ENCODE assay signal across 14 cellular contexts in the genomic region with DNA sequence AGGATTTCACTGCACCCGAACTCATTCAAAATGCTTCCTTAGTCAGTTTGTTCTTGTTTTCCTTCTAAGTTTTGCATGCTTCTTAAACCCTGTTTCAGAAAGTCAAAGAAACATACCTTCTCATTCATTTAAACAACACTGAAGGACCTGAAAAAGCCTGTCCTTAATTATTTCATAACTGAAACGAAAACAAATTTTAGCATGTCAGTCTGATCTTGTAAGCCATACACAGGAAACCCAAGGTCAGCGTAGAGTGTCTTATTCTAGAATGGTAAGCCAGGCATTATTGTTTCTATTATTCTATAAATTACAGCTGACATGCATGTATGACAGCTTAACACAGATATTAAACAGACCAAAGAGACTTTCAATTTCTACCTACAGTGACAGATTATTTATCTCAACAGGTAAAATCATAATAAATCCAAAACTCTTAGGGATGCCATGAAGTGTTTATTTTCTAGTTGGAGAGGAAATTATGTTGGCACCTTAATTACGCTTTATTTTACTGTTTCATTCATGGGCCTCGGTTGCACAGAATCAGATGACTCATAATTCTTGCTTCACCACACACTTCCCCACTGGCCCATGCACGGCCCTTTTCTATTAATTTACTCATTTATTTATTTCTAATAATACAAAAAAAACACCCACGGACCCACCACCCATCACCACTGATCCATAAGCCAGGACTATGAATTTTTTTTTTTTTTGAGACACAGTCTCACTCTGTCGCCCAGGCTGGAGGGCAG. TPM values are rescaled to one million over a fixed set of nuclear protein-coding genes. Genes with fewer than 3 reads are reported as not detected.
A peak's percentile ranks its signal among the peaks of the same experiment; 100 is the strongest.
DNase-seq lines count a peak whose midpoint lies in the region; ATAC-seq and TF ChIP-seq lines count a peak whose summit lies in the region.
"Had no signal": no experiment of that assay in that cellular context is flagged by ENCODE, and none has a peak within 500 bp of the region (broad histone marks: within the 10 kb centered on the region; RNA-seq: fewer than 3 reads in every experiment).

No MANE protein-coding gene starts in this region.

- H3K27me3 ChIP-seq in GM06990 (replicated peaks; ENCODE audit: control insufficient read depth, insufficient read depth, low read length), result no peaks in the 10 kb centered on the region
- H3K27me3 ChIP-seq in Loucy (ENCODE audit: insufficient read depth, low read length, poor library complexity, severe bottlenecking), result no peaks in the 10 kb centered on the region

- no peaks in the 10 kb centered on the region for H3K36me3 Mint-ChIP-seq in T-cell
- H3K36me3 Mint-ChIP-seq: activated naive CD4-positive, alpha-beta T cell treated with anti-CD3 and anti-CD28 coated beads, Interleukin-2, amount 50 U/mL, for 24 hours had no signal

- no peaks in the 10 kb centered on the region for H3K79me2 ChIP-seq in Loucy (ENCODE audit: insufficient read depth, low read length)

- H3K9ac ChIP-seq in Loucy (ENCODE audit: low read depth, low read length, poor library complexity, severe bottlenecking), result no peak overlapping the region

- CTCF ChIA-PET in T-cell (lab: Charles Lee), result interaction anchor here in 1 of 2 donors (0.9 kb wide), 1 partner anchor 9 kb away, joined by 3 read pairs; no protein-coding TSS in a partner anchor

- H3K4me1 ChIP-seq in Loucy (ENCODE audit: insufficient read depth, low read length, poor library complexity, severe bottlenecking), result peaks cover 32% of the 10 kb centered on the region
- H3K4me1 ChIP-seq: SJSA1 had no signal

- H3K4me3 Mint-ChIP-seq in T-cell, result no peak overlapping the region

- no peak for TF ChIP-seq CTCF in GM06990 (IDR thresholded peaks at IDR 0.05; ENCODE audit: insufficient read depth, low read length, poor library complexity, severe bottlenecking)
- TF ChIP-seq CTCF in Loucy (conservative IDR thresholded peaks at IDR 0.05; ENCODE audit: low read length), result no peak

- no peaks in the 10 kb centered on the region for H4K20me1 ChIP-seq in Loucy (ENCODE audit: insufficient read depth, low read length, poor library complexity, severe bottlenecking)

- no peaks in the 10 kb centered on the region for H3K36me3 ChIP-seq in GM06990 (ENCODE audit: control insufficient read depth, insufficient read depth, low read length)
- no peaks in the 10 kb centered on the region for H3K36me3 ChIP-seq in Loucy (ENCODE audit: insufficient read depth, low read length)
- H3K36me3 ChIP-seq: SJSA1 had no signal

- H3K4me1 Mint-ChIP-seq in T-cell, result peaks cover 31 to 49% (median 38%) of the 10 kb centered on the region in 3 donors

- peak overlapping the region; percentile 31 for H3K4me2 ChIP-seq in Loucy (ENCODE audit: low read depth, low read length, poor library complexity, severe bottlenecking)

- H3K27ac Mint-ChIP-seq in T-cell, result peak overlapping the region; percentile 17 to 65

- 0 out of 2 replicates have a peak overlapping the region, but pooled peaks have one; percentile 6 for H2AFZ ChIP-seq in Loucy (ENCODE audit: low read length)

- H3K27me3 Mint-ChIP-seq in T-cell, result no peaks in the 10 kb centered on the region
- H3K27me3 Mint-ChIP-seq: activated naive CD4-positive, alpha-beta T cell treated with anti-CD3 and anti-CD28 coated beads, Interleukin-2, amount 50 U/mL, for 24 hours had no signal

- no peaks in the 10 kb centered on the region for H3K9me3 Mint-ChIP-seq in T-cell
- H3K9me3 Mint-ChIP-seq: activated naive CD4-positive, alpha-beta T cell treated with anti-CD3 and anti-CD28 coated beads, Interleukin-2, amount 50 U/mL, for 24 hours had no signal

- peak overlapping the region; percentile 34 for H3K4me3 ChIP-seq in GM06990 (replicated peaks; ENCODE audit: low read depth, low read length)
- no peak overlapping the region for H3K4me3 ChIP-seq in Loucy (ENCODE audit: low read length, poor library complexity, severe bottlenecking)
- H3K4me3 ChIP-seq: SJSA1 had no signal

- no peaks in the 10 kb centered on the region for H3F3A ChIP-seq in Loucy (ENCODE audit: low read depth)

- POLR2A ChIA-PET in T-cell (lab: Charles Lee), result no interaction called here

- DNase-seq in GM06990 (ENCODE audit: extremely low read depth, insufficient read length), result no peak
- no peak for DNase-seq in T-cell
- DNase-seq in iris pigment epithelial cell (ENCODE audit: low read depth), result peak; percentile 30
- no peak for DNase-seq in NCI-H524 treated with DMSO at 0.1 percent for 48 hours (lab: John Stamatoyannopoulos, UW)
- DNase-seq: activated CD4-positive, CD25-positive, alpha-beta regulatory T cell treated with anti-CD3 and anti-CD28 coated beads, Interleukin-2, amount 50 U/mL, for 72 hours; KG1; kidney; NCI-H446 treated with DMSO at 0.1 percent for 48 hours; retina had no signal

- peak in 1 of 4 experiments; percentile 26 for ATAC-seq in T-cell (replicated peaks in 1 of 4)
- ATAC-seq in GM18858 (IDR thresholded peaks at IDR 0.05; ENCODE audit: unreplicated experiment), result no peak
- ATAC-seq in HG03135 (IDR thresholded peaks at IDR 0.05; ENCODE audit: unreplicated experiment), result no peak

- no peaks in the 10 kb centered on the region for H3K9me3 ChIP-seq in Loucy (ENCODE audit: insufficient read depth, low read depth, low read length)
- H3K9me3 ChIP-seq: SJSA1 had no signal

- H3K9me2 ChIP-seq in Loucy (replicated peaks; ENCODE audit: low read depth, low read length), result no peaks in the 10 kb centered on the region

RNA-seq across cellular contexts. Expression of a gene that starts 39.3 kb away (rescaled TPM):
- total RNA-seq in T-cell, result 10 to 100 TPM; 32.0 to 52.4 (median 42.1) TPM
